21 cellular contexts compared by ENCODE assay signal in the genomic region with DNA sequence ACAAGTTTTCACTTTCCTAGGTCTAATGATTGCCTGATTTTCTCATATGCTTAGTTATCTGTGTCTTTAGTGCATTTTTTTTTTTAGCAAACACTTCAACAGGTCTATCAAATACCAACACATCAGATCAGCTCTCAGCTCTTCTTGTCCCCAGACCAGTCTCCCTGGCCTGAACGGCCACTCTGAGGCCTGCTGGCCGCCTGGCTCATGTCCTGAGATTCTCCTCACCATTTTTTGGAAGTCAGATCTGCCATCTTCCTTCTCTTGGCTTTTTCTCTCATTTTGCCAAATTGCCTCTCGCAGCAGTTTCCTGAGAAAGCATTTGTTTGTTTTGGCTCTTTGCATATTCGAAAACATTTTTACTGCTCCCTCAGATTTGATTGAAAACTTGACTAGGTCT. TPM values are rescaled to one million over a fixed set of nuclear protein-coding genes. Genes with fewer than 3 reads are reported as not detected.
A peak's percentile ranks its signal among the peaks of the same experiment; 100 is the strongest.
DNase-seq lines count a peak whose midpoint lies in the region; ATAC-seq and TF ChIP-seq lines count a peak whose summit lies in the region.
"Had no signal": no experiment of that assay in that cellular context is flagged by ENCODE, and none has a peak within 500 bp of the region (broad histone marks: within the 10 kb centered on the region; RNA-seq: fewer than 3 reads in every experiment).

No MANE protein-coding gene starts in this region.

- H3K9me3 ChIP-seq in breast epithelium = peaks cover 0 to 10% of the 10 kb centered on the region in 2 donors

- no peaks in the 10 kb centered on the region for H3K27me3 Mint-ChIP-seq in MCF 10A (ENCODE audit: insufficient read depth, unreplicated experiment)
- H3K27me3 Mint-ChIP-seq in natural killer cell treated with Interleukin-12 subunit alpha and Interleukin-12 subunit beta and Interleukin-15 and Interleukin-18, amount 100 ng/mL, for 72 hours = no peaks in the 10 kb centered on the region
- no peaks in the 10 kb centered on the region for H3K27me3 Mint-ChIP-seq in stimulated activated naive CD8-positive, alpha-beta T cell treated with anti-CD3 and anti-CD28 coated beads, Interleukin-15, amount 100 ng/mL, for 72 hours
- H3K27me3 Mint-ChIP-seq: stimulated activated naive CD8-positive, alpha-beta T cell treated with anti-CD3 and anti-CD28 coated beads, Interleukin-15, Interleukin-2, amounts not matched to agents 100 ng/mL and 50 ng/mL, for 24 hours had no signal

- TF ChIP-seq POLR2A in breast epithelium (IDR thresholded peaks at IDR 0.05) = no peak

- TF ChIP-seq CTCF in MCF 10A (IDR thresholded peaks at IDR 0.05; ENCODE audit: unreplicated experiment) (no peak), breast epithelium (IDR thresholded peaks at IDR 0.05) (no peak)

- no peaks in the 10 kb centered on the region for H3K36me3 ChIP-seq in breast epithelium
- H3K36me3 ChIP-seq: cardiac muscle cell had no signal

- H3K9me3 Mint-ChIP-seq in MCF 10A (ENCODE audit: unreplicated experiment) = no peaks in the 10 kb centered on the region
- no peaks in the 10 kb centered on the region for H3K9me3 Mint-ChIP-seq in natural killer cell treated with Interleukin-12 subunit alpha and Interleukin-12 subunit beta and Interleukin-15 and Interleukin-18, amount 100 ng/mL, for 72 hours
- H3K9me3 Mint-ChIP-seq in stimulated activated naive CD8-positive, alpha-beta T cell treated with anti-CD3 and anti-CD28 coated beads, Interleukin-15, amount 100 ng/mL, for 72 hours = no peaks in the 10 kb centered on the region
- H3K9me3 Mint-ChIP-seq: activated T-cell treated with anti-CD3 and anti-CD28 coated beads, Interleukin-2, amount 50 U/mL, for 72 hours; stimulated activated naive CD8-positive, alpha-beta T cell treated with anti-CD3 and anti-CD28 coated beads, Interleukin-15, Interleukin-2, amounts not matched to agents 100 ng/mL and 50 ng/mL, for 24 hours had no signal

- POLR2A ChIA-PET in MCF 10A (lab: Yijun Ruan, JAX) = no interaction called here

- peaks cover 24% of the 10 kb centered on the region for H3K36me3 Mint-ChIP-seq in MCF 10A (ENCODE audit: insufficient read depth, unreplicated experiment)
- H3K36me3 Mint-ChIP-seq in natural killer cell treated with Interleukin-12 subunit alpha and Interleukin-12 subunit beta and Interleukin-15 and Interleukin-18, amount 100 ng/mL, for 72 hours = peaks cover 8% of the 10 kb centered on the region

- no peak for DNase-seq in MCF 10A (ENCODE audit: unreplicated experiment)
- DNase-seq in breast epithelium (ENCODE audit: low spot score in 2 of 2) = no peak
- peak; percentile 59 for DNase-seq in cerebellar cortex (ENCODE audit: low spot score)
- no peak for DNase-seq in natural killer cell treated with Interleukin-12 subunit alpha and Interleukin-12 subunit beta and Interleukin-15 and Interleukin-18, amount 100 ng/mL, for 72 hours (ENCODE audit: low spot score)
- no peak for DNase-seq in GM19238 (ENCODE audit: insufficient read length, low spot score)
- no peak for DNase-seq in T1000 (lab: John Stamatoyannopoulos, UW)
- no peak for DNase-seq in stimulated activated naive CD8-positive, alpha-beta T cell treated with anti-CD3 and anti-CD28 coated beads, Interleukin-15, amount 100 ng/mL, for 72 hours
- DNase-seq in SKM-1 treated with dmso at 0.1 percent for 144 hours (lab: John Stamatoyannopoulos, UW; ENCODE audit: unreplicated experiment) = no peak
- DNase-seq: activated CD4-positive, CD25-positive, alpha-beta regulatory T cell; activated CD8-positive, alpha-beta T cell treated with anti-CD3 and anti-CD28 coated beads, Interleukin-2, amount 10 ng/mL, durations not matched to agents 7 days and 5 days; activated T-cell treated with anti-CD3 and anti-CD28 coated beads, Interleukin-2, amount 50 U/mL, for 72 hours; DMS53; heart right ventricle; NCI-H1436 treated with DMSO at 0.1 percent for 48 hours; OCI-M1; Right ventricle myocardium superior; stimulated activated CD4-positive, alpha-beta T cell treated with anti-CD3 and anti-CD28 coated beads, Interleukin-1b, Interleukin-23, amount 100 ng/mL, for 48 hours had no signal

- H3K4me3 ChIP-seq in breast epithelium = no peak overlapping the region
- H3K4me3 ChIP-seq: A549, cardiac muscle cell, heart right ventricle had no signal

- H3K27me3 ChIP-seq in breast epithelium = no peaks in the 10 kb centered on the region
- H3K27me3 ChIP-seq: cardiac muscle cell, heart right ventricle had no signal

- H3K4me1 ChIP-seq in breast epithelium = peaks cover 0 to 3% of the 10 kb centered on the region in 2 donors

- H3K4me1 Mint-ChIP-seq in MCF 10A (ENCODE audit: insufficient read depth, unreplicated experiment) = peaks cover 19% of the 10 kb centered on the region
- H3K4me1 Mint-ChIP-seq in natural killer cell treated with Interleukin-12 subunit alpha and Interleukin-12 subunit beta and Interleukin-15 and Interleukin-18, amount 100 ng/mL, for 72 hours (ENCODE audit: low read depth in 2 of 2) = peaks cover 59 to 63% of the 10 kb centered on the region in 2 donors
- peaks cover 86% of the 10 kb centered on the region for H3K4me1 Mint-ChIP-seq in stimulated activated naive CD8-positive, alpha-beta T cell treated with anti-CD3 and anti-CD28 coated beads, Interleukin-15, amount 100 ng/mL, for 72 hours

- no peak overlapping the region for H3K27ac ChIP-seq in breast epithelium
- H3K27ac ChIP-seq: A549 had no signal

- no peak for ATAC-seq in natural killer cell treated with Interleukin-12 subunit alpha and Interleukin-12 subunit beta and Interleukin-15 and Interleukin-18, amount 100 ng/mL, for 72 hours
- no peak for ATAC-seq in stimulated activated naive CD8-positive, alpha-beta T cell treated with anti-CD3 and anti-CD28 coated beads, Interleukin-15, amount 100 ng/mL, for 72 hours
- ATAC-seq: activated CD8-positive, alpha-beta T cell treated with anti-CD3 and anti-CD28 coated beads, Interleukin-2, amount 10 ng/mL, durations not matched to agents 7 days and 5 days; activated T-cell treated with anti-CD3 and anti-CD28 coated beads, Interleukin-2, amount 50 U/mL, for 72 hours had no signal

- CTCF ChIA-PET in MCF 10A (lab: Yijun Ruan, JAX) = no interaction called here

- H3K4me3 Mint-ChIP-seq in MCF 10A (ENCODE audit: unreplicated experiment) = no peak overlapping the region
- peak overlapping the region; percentile 53 for H3K4me3 Mint-ChIP-seq in natural killer cell treated with Interleukin-12 subunit alpha and Interleukin-12 subunit beta and Interleukin-15 and Interleukin-18, amount 100 ng/mL, for 72 hours
- peak overlapping the region in 1 of 2 donors; percentile 5 for H3K4me3 Mint-ChIP-seq in stimulated activated naive CD8-positive, alpha-beta T cell treated with anti-CD3 and anti-CD28 coated beads, Interleukin-15, amount 100 ng/mL, for 72 hours
- H3K4me3 Mint-ChIP-seq: activated CD8-positive, alpha-beta T cell treated with anti-CD3 and anti-CD28 coated beads, Interleukin-2, amount 10 ng/mL, durations not matched to agents 7 days and 5 days had no signal

- peak overlapping the region; percentile 78 for H3K27ac Mint-ChIP-seq in MCF 10A (ENCODE audit: low read depth, unreplicated experiment)
- peak overlapping the region in 1 of 2 donors; percentile 42 for H3K27ac Mint-ChIP-seq in natural killer cell treated with Interleukin-12 subunit alpha and Interleukin-12 subunit beta and Interleukin-15 and Interleukin-18, amount 100 ng/mL, for 72 hours
- no peak overlapping the region for H3K27ac Mint-ChIP-seq in stimulated activated naive CD8-positive, alpha-beta T cell treated with anti-CD3 and anti-CD28 coated beads, Interleukin-15, amount 100 ng/mL, for 72 hours
- H3K27ac Mint-ChIP-seq: activated CD8-positive, alpha-beta T cell treated with anti-CD3 and anti-CD28 coated beads, Interleukin-2, amount 10 ng/mL, durations not matched to agents 7 days and 5 days; activated T-cell treated with anti-CD3 and anti-CD28 coated beads, Interleukin-2, amount 50 U/mL, for 72 hours; stimulated activated naive CD8-positive, alpha-beta T cell treated with anti-CD3 and anti-CD28 coated beads, Interleukin-15, Interleukin-2, amounts not matched to agents 100 ng/mL and 50 ng/mL, for 24 hours; T-helper 1 cell treated with Interleukin-12 subunit alpha and Interleukin-12 subunit beta and Interleukin-4 antibody, amounts not matched to agents 30 μg/mL and 1 μg/mL, for 36 hours had no signal

- intact Hi-C loops in MCF 10A (cut with micrococcal nuclease) (no loop called here), breast epithelium (cut with DNase I; ENCODE audit: low total_unique reads) (no loop called here)

- BruUV-seq in MCF 10A (replicated peaks; lab: Mats Ljungman, UMichigan) = no TSS peak

RNA-seq across cellular contexts. Expression of gene PPP2R2D, which starts 29.3 kb away (rescaled TPM):
- total RNA-seq in MCF 10A (2022) (34.9 and 35.5 TPM in 2 replicates), breast epithelium (10 to 100 TPM; 33.0 to 51.8 (median 44.1) TPM)
- 10 to 100 TPM; 27.0 to 47.4 TPM for total RNA-seq in natural killer cell treated with Interleukin-12 subunit alpha and Interleukin-12 subunit beta and Interleukin-15 and Interleukin-18, amount 100 ng/mL, for 72 hours

RNA-seq across cellular contexts. Expression of gene BNIP3, which starts 51.6 kb away (rescaled TPM):
- 47.0 and 53.0 TPM in 2 replicates for total RNA-seq in MCF 10A (2022)
- total RNA-seq in breast epithelium = 100 to 1,000 TPM in 2 of 3 donors, 10 to 100 TPM in 1; 81.9 to 235 (median 107) TPM
- total RNA-seq in natural killer cell treated with Interleukin-12 subunit alpha and Interleukin-12 subunit beta and Interleukin-15 and Interleukin-18, amount 100 ng/mL, for 72 hours = 10 to 100 TPM; 20.5 to 82.2 TPM
